Comparison of ENCODE assay signal across 17 cellular contexts in genomic region chr6:119647309-119647708, GRCh38.
DNase-seq lines count a peak whose midpoint lies in the region; ATAC-seq and TF ChIP-seq lines count a peak whose summit lies in the region.
"Had no signal": no experiment of that assay in that cellular context is flagged by ENCODE, and none has a peak within 500 bp of the region (broad histone marks: within the 10 kb centered on the region; RNA-seq: fewer than 3 reads in every experiment).

No MANE protein-coding gene starts in this region.

- no peaks in the 10 kb centered on the region for H3K27me3 Mint-ChIP-seq in activated T-cell treated with anti-CD3 and anti-CD28 coated beads, Interleukin-2, amount 50 U/mL, for 24 hours
- H3K27me3 Mint-ChIP-seq: CD4-positive, alpha-beta T cell had no signal

- no peaks in the 10 kb centered on the region for H3K27me3 ChIP-seq in mesenchymal stem cell (ENCODE audit: control insufficient read depth in 1 of 2, insufficient read depth in 1 of 2, low read length in 2 of 2)

- H3K23ac ChIP-seq in mesenchymal stem cell (ENCODE audit: low read length in 2 of 2) = no peak overlapping the region

- no peak overlapping the region for H3K18ac ChIP-seq in mesenchymal stem cell (ENCODE audit: low read depth in 1 of 2, low read length in 2 of 2)

- H3K27ac Mint-ChIP-seq in activated T-cell treated with anti-CD3 and anti-CD28 coated beads, Interleukin-2, amount 50 U/mL, for 24 hours = no peak overlapping the region
- H3K27ac Mint-ChIP-seq: CD4-positive, alpha-beta T cell had no signal

- no peak overlapping the region for H2AK5ac ChIP-seq in mesenchymal stem cell (ENCODE audit: low read length, severe bottlenecking)

- H3K4me3 ChIP-seq in choroid plexus epithelial cell (ENCODE audit: low read depth, low read length) = no peak overlapping the region
- H3K4me3 ChIP-seq in mesenchymal stem cell (ENCODE audit: insufficient read depth in 1 of 2, low read depth in 1 of 2, low read length in 2 of 2) = no peak overlapping the region

- H3K9ac ChIP-seq in mesenchymal stem cell (ENCODE audit: low read length) = peak overlapping the region; percentile 69

- TF ChIP-seq CTCF in choroid plexus epithelial cell (conservative IDR thresholded peaks at IDR 0.05; ENCODE audit: low read depth, low read length) = no peak

- H3K36me3 Mint-ChIP-seq in activated T-cell treated with anti-CD3 and anti-CD28 coated beads, Interleukin-2, amount 50 U/mL, for 24 hours (ENCODE audit: low read depth) = no peaks in the 10 kb centered on the region

- H3K14ac ChIP-seq in mesenchymal stem cell (ENCODE audit: low read length in 2 of 2) = no peak overlapping the region

- H2BK5ac ChIP-seq in mesenchymal stem cell (ENCODE audit: low read depth, low read length, poor library complexity, severe bottlenecking) = no peak overlapping the region

- no peaks in the 10 kb centered on the region for H3K4me1 ChIP-seq in mesenchymal stem cell (ENCODE audit: control insufficient read depth, insufficient read depth, low read depth, low read length)

- H3K4me2 ChIP-seq in mesenchymal stem cell (ENCODE audit: low read length, poor library complexity, severe bottlenecking) = no peak overlapping the region

- H3K36me3 ChIP-seq in mesenchymal stem cell (ENCODE audit: control insufficient read depth in 1 of 2, insufficient read depth in 2 of 2, low read depth in 1 of 2, low read length in 2 of 2) = no peaks in the 10 kb centered on the region

- no peak overlapping the region for H2AFZ ChIP-seq in mesenchymal stem cell (ENCODE audit: low read depth, low read length)

- no peak overlapping the region for H3K4ac ChIP-seq in mesenchymal stem cell (ENCODE audit: low read depth in 1 of 2, low read length in 2 of 2)

- H3K4me1 Mint-ChIP-seq in activated T-cell treated with anti-CD3 and anti-CD28 coated beads, Interleukin-2, amount 50 U/mL, for 24 hours (ENCODE audit: low read depth) = no peaks in the 10 kb centered on the region

- no peak overlapping the region for H2BK15ac ChIP-seq in mesenchymal stem cell (ENCODE audit: low read depth, poor library complexity, severe bottlenecking)

- no peak overlapping the region for H3K4me3 Mint-ChIP-seq in activated T-cell treated with anti-CD3 and anti-CD28 coated beads, Interleukin-2, amount 50 U/mL, for 24 hours
- H3K4me3 Mint-ChIP-seq: CD4-positive, alpha-beta T cell had no signal

- no peak overlapping the region for H4K91ac ChIP-seq in mesenchymal stem cell (ENCODE audit: low read length)

- H2BK120ac ChIP-seq in mesenchymal stem cell (ENCODE audit: low read depth, low read length) = no peak overlapping the region

- H4K8ac ChIP-seq in mesenchymal stem cell (ENCODE audit: low read length) = no peak overlapping the region

- WGBS in mesenchymal stem cell = 96% methylated on average over 2 of the region's 2 CpGs

- no peaks in the 10 kb centered on the region for H3K79me1 ChIP-seq in mesenchymal stem cell (replicated peaks; ENCODE audit: low read length, poor library complexity, severe bottlenecking)

- no peak overlapping the region for H3K27ac ChIP-seq in mesenchymal stem cell (ENCODE audit: low read length, poor library complexity, severe bottlenecking)

- H3K9me3 ChIP-seq in mesenchymal stem cell (ENCODE audit: control insufficient read depth, low read length) = no peaks in the 10 kb centered on the region

- no peaks in the 10 kb centered on the region for H3K9me3 Mint-ChIP-seq in activated T-cell treated with anti-CD3 and anti-CD28 coated beads, Interleukin-2, amount 50 U/mL, for 24 hours
- H3K9me3 Mint-ChIP-seq: CD4-positive, alpha-beta T cell had no signal

- peak; percentile 28 for DNase-seq in AG08395 (ENCODE audit: low spot score)
- peak; percentile 14 for DNase-seq in LHCN-M2 (ENCODE audit: low read depth)
- peak; percentile 4 for DNase-seq in choroid plexus epithelial cell (ENCODE audit: low read depth)
- DNase-seq in mesenchymal stem cell = no peak
- no peak for DNase-seq in activated T-cell treated with anti-CD3 and anti-CD28 coated beads, Interleukin-2, amount 50 U/mL, for 24 hours
- no peak for DNase-seq in NCI-H1092 (lab: John Stamatoyannopoulos, UW)
- DNase-seq: 8988T; AML-193; Calu3; CD4-positive, alpha-beta T cell; KG1; NCI-H1105; NCI-H2029; NCI-H524; RPMI8226 had no signal

- ATAC-seq in HG02870 (IDR thresholded peaks at IDR 0.05; ENCODE audit: unreplicated experiment) (no peak), HG03159 (IDR thresholded peaks at IDR 0.05; ENCODE audit: unreplicated experiment) (no peak)

- no peak overlapping the region for H2BK12ac ChIP-seq in mesenchymal stem cell (ENCODE audit: low read length in 2 of 2)

Comparison
In these comparisons a context has a peak if more than half of its experiments do, and no peak if none do; other contexts are left out.
1. DNase-seq: peak in AG08395 (single experiment), LHCN-M2 (single experiment) and choroid plexus epithelial cell (single experiment); none in mesenchymal stem cell (single experiment), activated T-cell treated with anti-CD3 and anti-CD28 coated beads, Interleukin-2, amount 50 U/mL, for 24 hours (single experiment) and NCI-H1092 (single experiment).